In genomic region chr10:14562615-14563214, GRCh38 we compare ENCODE assay signal across 10 cellular contexts.
A peak's percentile ranks its signal among the peaks of the same experiment; 100 is the strongest.
DNase-seq lines count a peak whose midpoint lies in the region; ATAC-seq and TF ChIP-seq lines count a peak whose summit lies in the region.
"Had no signal": no experiment of that assay in that cellular context is flagged by ENCODE, and none has a peak within 500 bp of the region (broad histone marks: within the 10 kb centered on the region; RNA-seq: fewer than 3 reads in every experiment).

No MANE protein-coding gene starts in this region.

- peak overlapping the region; percentile 98 for H3K27ac Mint-ChIP-seq in CD4-positive, alpha-beta T cell
- H3K27ac Mint-ChIP-seq in IgD-negative memory B cell (peak overlapping the region; percentile 33 to 96 (median 91)), natural killer cell (peak overlapping the region; percentile 95 to 98)

- no peak for ATAC-seq in CD4-positive, alpha-beta T cell (ENCODE audit: poor library complexity)
- no peak for ATAC-seq in natural killer cell

- intact Hi-C loops in CD4-positive, alpha-beta T cell (cut with DNase I, micrococcal nuclease), result loop anchor here in 1 of 2 experiments (1.0 to 2.0 kb wide), 2 partner anchors 19 to 40 kb away; no protein-coding TSS in a partner anchor
- intact Hi-C loops in natural killer cell (cut with micrococcal nuclease), result loop anchor here (5.0 kb wide), 2 partner anchors 85 to 275 kb away; partner anchors contain the start of genes CDNF, HSPA14 and MSANTD7

- no peak for DNase-seq in CD4-positive, alpha-beta T cell
- no peak for DNase-seq in natural killer cell
- DNase-seq in stimulated activated CD4-positive, alpha-beta T cell treated with anti-CD3 and anti-CD28 coated beads, Interleukin-1b, Interleukin-23, amount 100 ng/mL, for 48 hours, result no peak
- DNase-seq in ACHN, result no peak
- DNase-seq in AG08396 (ENCODE audit: low spot score), result no peak
- no peak for DNase-seq in globus pallidus (ENCODE audit: low spot score)
- DNase-seq: NCI-H1930; stimulated activated naive CD4-positive, alpha-beta T cell treated with Interleukin-2 at 50 U/mL for 16 hours had no signal

- H3K4me1 Mint-ChIP-seq in CD4-positive, alpha-beta T cell (ENCODE audit: low read depth), result peaks cover 97% of the 10 kb centered on the region
- peaks cover 67 to 76% (median 69%) of the 10 kb centered on the region in 3 donors for H3K4me1 Mint-ChIP-seq in IgD-negative memory B cell
- H3K4me1 Mint-ChIP-seq in natural killer cell, result peaks cover 94 to 96% of the 10 kb centered on the region in 2 donors

- peaks cover 6% of the 10 kb centered on the region for H3K9me3 ChIP-seq in CD4-positive, alpha-beta T cell (ENCODE audit: control insufficient read depth, low read length)

- H3K9me3 Mint-ChIP-seq in CD4-positive, alpha-beta T cell, result no peaks in the 10 kb centered on the region
- peaks cover 0 to 5% (median 0%) of the 10 kb centered on the region in 3 donors for H3K9me3 Mint-ChIP-seq in IgD-negative memory B cell
- H3K9me3 Mint-ChIP-seq in natural killer cell, result peaks cover 0 to 2% of the 10 kb centered on the region in 2 donors

- in situ Hi-C loops in ACHN (cut with HindIII; ENCODE audit: low pct_ligation_motif_present, low pct_unique_long_range_greater_than_20kb, low sequenced_read_pairs), result no loop called here

- TF ChIP-seq CTCF in CD4-positive, alpha-beta T cell (IDR thresholded peaks at IDR 0.05), result no peak
- no peak for TF ChIP-seq CTCF in natural killer cell (IDR thresholded peaks at IDR 0.05)

- POLR2A ChIA-PET in CD4-positive, alpha-beta T cell (lab: Charles Lee), result interaction anchor here (0.6 to 5.7 kb wide), 11 partner anchors 8 to 275 kb away, joined by 3 to 43 read pairs (median 6); partner anchors contain the start of genes CDNF, HSPA14 and MSANTD7

- peak overlapping the region; percentile 82 for H3K27ac ChIP-seq in CD4-positive, alpha-beta T cell (ENCODE audit: low read depth, low read length)
- H3K27ac ChIP-seq in angular gyrus (ENCODE audit: low read depth, low read length), result peak overlapping the region; percentile 1

- no peaks in the 10 kb centered on the region for H3K27me3 ChIP-seq in CD4-positive, alpha-beta T cell (ENCODE audit: control insufficient read depth, insufficient read depth, low read length)

- H3K36me3 Mint-ChIP-seq in CD4-positive, alpha-beta T cell (ENCODE audit: low read depth), result peaks cover 49% of the 10 kb centered on the region
- peaks cover 11% of the 10 kb centered on the region for H3K36me3 Mint-ChIP-seq in IgD-negative memory B cell
- peaks cover 14% of the 10 kb centered on the region for H3K36me3 Mint-ChIP-seq in natural killer cell

- no peaks in the 10 kb centered on the region for H3K27me3 Mint-ChIP-seq in CD4-positive, alpha-beta T cell
- no peaks in the 10 kb centered on the region for H3K27me3 Mint-ChIP-seq in IgD-negative memory B cell
- no peaks in the 10 kb centered on the region for H3K27me3 Mint-ChIP-seq in natural killer cell (ENCODE audit: low read depth in 2 of 2)

- CTCF ChIA-PET in CD4-positive, alpha-beta T cell (lab: Charles Lee), result interaction anchor here (0.8 to 4.6 kb wide), 4 partner anchors 10 to 85 kb away, joined by 3 to 15 read pairs (median 6); no protein-coding TSS in a partner anchor

- peak overlapping the region; percentile 78 for H3K4me3 Mint-ChIP-seq in CD4-positive, alpha-beta T cell
- H3K4me3 Mint-ChIP-seq in IgD-negative memory B cell, result peak overlapping the region; percentile 21 to 92 (median 64)
- H3K4me3 Mint-ChIP-seq in natural killer cell, result peak overlapping the region; percentile 80
